Comparison of ENCODE assay signal across 8 cellular contexts in the genomic region with DNA sequence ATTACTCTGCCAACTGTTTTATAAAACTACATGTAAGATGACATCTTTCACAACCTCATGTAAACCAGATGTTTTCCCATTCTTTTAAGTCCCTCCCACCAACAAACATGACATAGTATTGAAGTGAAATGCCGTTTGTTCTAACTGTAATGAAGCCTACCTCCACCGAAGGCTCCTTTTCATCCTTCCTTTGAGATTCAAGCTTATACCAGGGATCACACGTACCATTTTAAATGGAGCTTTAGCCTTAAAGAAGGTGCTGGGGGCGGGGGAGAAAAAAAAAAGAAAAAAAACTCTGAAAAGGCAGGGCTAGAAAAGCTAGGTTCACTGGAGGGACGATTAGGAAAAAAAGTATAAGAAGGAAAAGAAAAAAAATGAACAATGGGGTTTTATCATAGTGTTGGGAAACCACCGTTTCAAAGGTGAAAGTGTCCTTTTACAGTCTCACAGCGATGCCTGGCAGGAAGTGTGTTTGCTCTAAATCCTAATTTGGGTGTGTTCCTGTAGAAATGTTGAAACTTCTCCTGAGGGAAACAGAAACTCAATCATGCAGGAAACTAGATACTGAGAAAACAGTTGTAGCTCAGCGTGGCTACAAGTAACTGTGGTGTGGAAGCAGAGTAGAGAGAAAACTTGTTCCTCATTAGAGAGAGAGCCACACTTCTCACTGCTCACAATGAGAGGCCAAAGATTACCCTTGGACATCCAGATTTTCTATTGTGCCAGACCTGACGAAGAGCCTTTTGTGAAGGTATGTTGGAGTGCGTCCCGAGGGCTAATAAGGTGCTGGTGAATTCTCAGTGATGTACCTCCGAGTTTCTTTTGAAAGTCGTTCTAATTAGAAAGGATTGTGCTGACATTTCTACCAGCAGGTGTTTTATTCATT. TPM values are rescaled to one million over a fixed set of nuclear protein-coding genes. Genes with fewer than 3 reads are reported as not detected.
DNase-seq lines count a peak whose midpoint lies in the region; ATAC-seq and TF ChIP-seq lines count a peak whose summit lies in the region.

No MANE protein-coding gene starts in this region.

- H4K20me1 ChIP-seq in OCI-LY7 (ENCODE audit: insufficient read depth, low read length) = no peaks in the 10 kb centered on the region

- H3K4me1 ChIP-seq in OCI-LY7 (ENCODE audit: insufficient read depth, low read length, poor library complexity, severe bottlenecking) = no peaks in the 10 kb centered on the region

- no peak overlapping the region for H3K4me2 ChIP-seq in OCI-LY7 (ENCODE audit: low read length)

- H3K27ac ChIP-seq in RWPE1 = no peak overlapping the region; the same call in 1 of the 2 replicates
- no peak overlapping the region for H3K27ac ChIP-seq in OCI-LY7 (ENCODE audit: low read depth, low read length, poor library complexity, severe bottlenecking)

- H3K9me2 ChIP-seq in OCI-LY7 (ENCODE audit: insufficient read depth, low read length) = no peaks in the 10 kb centered on the region

- H3K9me3 Mint-ChIP-seq in brain = no peaks in the 10 kb centered on the region

- POLR2A ChIA-PET in RWPE1 (lab: Yijun Ruan, JAX; ENCODE audit: low non-redundant PET) = interaction anchor here (0.6 to 0.7 kb wide), 2 partner anchors 24 to 70 kb away, joined by 3 to 4 read pairs; no protein-coding TSS in a partner anchor
- POLR2A ChIA-PET in OCI-LY7 (lab: Charles Lee) = interaction anchor here (1.1 to 1.7 kb wide), 2 partner anchors 14 to 84 kb away, joined by 3 to 6 read pairs; no protein-coding TSS in a partner anchor

- no peak overlapping the region for H3K4me3 ChIP-seq in OCI-LY7 (ENCODE audit: low read depth, low read length, poor library complexity, severe bottlenecking)

- TF ChIP-seq CTCF in RWPE1 (conservative IDR thresholded peaks at IDR 0.05; ENCODE audit: low read depth) (no peak), brain (conservative IDR thresholded peaks at IDR 0.05) (no peak), OCI-LY7 (conservative IDR thresholded peaks at IDR 0.05; ENCODE audit: low read length) (no peak)

- H3K4me1 Mint-ChIP-seq in brain = peaks cover 9% of the 10 kb centered on the region

- H3K79me2 ChIP-seq in OCI-LY7 (ENCODE audit: insufficient read depth, low read depth, low read length) = no peaks in the 10 kb centered on the region

- CTCF ChIA-PET in RWPE1 (lab: Yijun Ruan, JAX) = interaction anchor here (0.6 to 0.7 kb wide), 3 partner anchors 13 to 1628 kb away, joined by 3 to 4 read pairs (median 3); no protein-coding TSS in a partner anchor
- CTCF ChIA-PET in OCI-LY7 (lab: Charles Lee; ENCODE audit: unreplicated experiment) = no interaction called here

- peaks cover 80% of the 10 kb centered on the region for H3K36me3 ChIP-seq in OCI-LY7 (ENCODE audit: insufficient read depth, low read length)

- no TSS peak for BruUV-seq in OCI-LY7 (replicated peaks; lab: Mats Ljungman, UMichigan)

- no peaks in the 10 kb centered on the region for H3K27me3 Mint-ChIP-seq in brain

- peak overlapping the region in 3 of 5 experiments; percentile 33 to 94 (median 63) for H3K27ac Mint-ChIP-seq in brain

- no peaks in the 10 kb centered on the region for H3K9me3 ChIP-seq in OCI-LY7 (ENCODE audit: low read length)

- intact Hi-C loops in left colon (cut with DNase I, micrococcal nuclease) (no loop called here), OCI-LY7 (cut with micrococcal nuclease; ENCODE audit: unreplicated experiment) (no loop called here)

- ATAC-seq in GM19463 (IDR thresholded peaks at IDR 0.05; ENCODE audit: unreplicated experiment) (peak; percentile 94), HG03520 (IDR thresholded peaks at IDR 0.05; ENCODE audit: unreplicated experiment) (peak; percentile 96), left colon (peak; percentile 84)

- peaks cover 42% of the 10 kb centered on the region for H3K36me3 Mint-ChIP-seq in brain

- H2AFZ ChIP-seq in OCI-LY7 (ENCODE audit: low read length) = no peak overlapping the region

- peak overlapping the region in 4 of 5 experiments; percentile 20 to 86 (median 50) for H3K4me3 Mint-ChIP-seq in brain

- DNase-seq in DMS53 treated with DMSO at 0.1 percent for 48 hours (lab: John Stamatoyannopoulos, UW; ENCODE audit: unreplicated experiment) (peak; percentile 67), RWPE1 (ENCODE audit: low spot score) (peak; percentile 67), left colon (peak; percentile 31 to 64), OCI-LY7 (ENCODE audit: low spot score) (no peak)
- DNase-seq in stimulated activated CD4-positive, alpha-beta T cell treated with anti-CD3 and anti-CD28 coated beads, TNF-alpha, amount 100 ng/mL, for 24 hours (ENCODE audit: low read depth in 3 of 3) = peak in 2 of 3 experiments; percentile 40 to 44

RNA-seq across cellular contexts. Expression of a gene that starts 37.6 kb away (rescaled TPM):
- 21.7 TPM for polyA plus RNA-seq in brain (ENCODE audit: insufficient read depth, low read depth, low replicate concordance)
- total RNA-seq in left colon (10 to 100 TPM; 24.7 to 25.7 TPM), OCI-LY7 (2022) (10.6 and 12.1 TPM in 2 replicates)
- 10.4 and 11.8 TPM in 2 replicates for total RNA-seq in OCI-LY7 (2014; rRNA removed; shearing (Covaris generic))
